In genomic region chr17:61209099-61209439, GRCh38 we compare ENCODE assay signal across 14 cellular contexts.
A peak's percentile ranks its signal among the peaks of the same experiment; 100 is the strongest.
DNase-seq lines count a peak whose midpoint lies in the region; ATAC-seq and TF ChIP-seq lines count a peak whose summit lies in the region.
"Had no signal": no experiment of that assay in that cellular context is flagged by ENCODE, and none has a peak within 500 bp of the region (broad histone marks: within the 10 kb centered on the region; RNA-seq: fewer than 3 reads in every experiment).

No MANE protein-coding gene starts in this region.

- no peaks in the 10 kb centered on the region for H3K36me3 Mint-ChIP-seq in natural killer cell treated with Interleukin-12 subunit alpha and Interleukin-12 subunit beta and Interleukin-15 and Interleukin-18, amount 100 ng/mL, for 72 hours

- peaks cover 4 to 11% of the 10 kb centered on the region in 2 donors for H3K4me1 Mint-ChIP-seq in natural killer cell treated with Interleukin-12 subunit alpha and Interleukin-12 subunit beta and Interleukin-15 and Interleukin-18, amount 100 ng/mL, for 72 hours (ENCODE audit: low read depth in 2 of 2)

- POLR2A ChIA-PET in A673 (lab: Charles Lee; ENCODE audit: low non-redundant PET), result no interaction called here

- H3K27ac Mint-ChIP-seq in natural killer cell treated with Interleukin-12 subunit alpha and Interleukin-12 subunit beta and Interleukin-15 and Interleukin-18, amount 100 ng/mL, for 72 hours, result peak overlapping the region in 1 of 2 donors; percentile 64
- H3K27ac Mint-ChIP-seq: activated T-cell treated with anti-CD3 and anti-CD28 coated beads, Interleukin-2, amount 50 U/mL, for 72 hours had no signal

- peak overlapping the region; percentile 33 to 82 (median 73) for H3K27ac ChIP-seq in esophagus squamous epithelium
- peak overlapping the region; percentile 56 to 61 for H3K27ac ChIP-seq in mucosa of rectum (ENCODE audit: low read depth in 2 of 2, low read length in 2 of 2)
- H3K27ac ChIP-seq in temporal lobe (ENCODE audit: low read depth, low read length), result peak overlapping the region; percentile 55
- no peak overlapping the region for H3K27ac ChIP-seq in A673 (ENCODE audit: low read depth, low read length, poor library complexity, severe bottlenecking)

- no peak overlapping the region for H3K9ac ChIP-seq in mucosa of rectum (ENCODE audit: low read depth in 1 of 2, low read length in 2 of 2)

- peak overlapping the region in 1 of 4 donors; percentile 6 for H3K4me3 ChIP-seq in esophagus squamous epithelium
- no peak overlapping the region for H3K4me3 ChIP-seq in mucosa of rectum (ENCODE audit: low read length in 2 of 2)
- no peak overlapping the region for H3K4me3 ChIP-seq in A673 (ENCODE audit: low read depth, low read length, poor library complexity, severe bottlenecking)

- no peak for TF ChIP-seq POLR2A in esophagus squamous epithelium (IDR thresholded peaks at IDR 0.05)

- 56 to 69% methylated on average over 4 of the region's 4 CpGs for WGBS in esophagus squamous epithelium, 2 donors

- peak; percentile 69 for DNase-seq in NCI-H69 (lab: John Stamatoyannopoulos, UW)
- DNase-seq in esophagus squamous epithelium (lab: John Stamatoyannopoulos, UW), result no peak
- no peak for DNase-seq in A673 (ENCODE audit: low spot score)
- no peak for DNase-seq in head of caudate nucleus
- no peak for DNase-seq in natural killer cell treated with Interleukin-12 subunit alpha and Interleukin-12 subunit beta and Interleukin-15 and Interleukin-18, amount 100 ng/mL, for 72 hours (ENCODE audit: low spot score)
- DNase-seq: activated T-cell treated with anti-CD3 and anti-CD28 coated beads, Interleukin-2, amount 50 U/mL, for 72 hours; OCI-M1; sigmoid colon; stimulated activated naive CD4-positive, alpha-beta T cell; SW 1271 had no signal

- no peaks in the 10 kb centered on the region for H3K36me3 ChIP-seq in esophagus squamous epithelium
- H3K36me3 ChIP-seq in mucosa of rectum (ENCODE audit: control insufficient read depth in 2 of 2, insufficient read depth in 2 of 2, low read length in 2 of 2), result no peaks in the 10 kb centered on the region
- no peaks in the 10 kb centered on the region for H3K36me3 ChIP-seq in A673 (ENCODE audit: insufficient read depth, low read length, poor library complexity, severe bottlenecking)
- H3K36me3 ChIP-seq: sigmoid colon had no signal

- intact Hi-C loops in esophagus squamous epithelium (cut with DNase I) (no loop called here), A673 (cut with micrococcal nuclease; ENCODE audit: unreplicated experiment) (no loop called here), head of caudate nucleus (cut with DNase I) (no loop called here)

- peaks cover 0 to 45% (median 11%) of the 10 kb centered on the region in 3 donors for H3K4me1 ChIP-seq in esophagus squamous epithelium
- peaks cover 0 to 3% of the 10 kb centered on the region in 2 donors for H3K4me1 ChIP-seq in mucosa of rectum (ENCODE audit: control insufficient read depth in 2 of 2, insufficient read depth in 2 of 2, low read length in 2 of 2)
- no peaks in the 10 kb centered on the region for H3K4me1 ChIP-seq in A673 (ENCODE audit: insufficient read depth, low read length, poor library complexity, severe bottlenecking)

- H3K4me3 Mint-ChIP-seq in natural killer cell treated with Interleukin-12 subunit alpha and Interleukin-12 subunit beta and Interleukin-15 and Interleukin-18, amount 100 ng/mL, for 72 hours, result no peak overlapping the region
- H3K4me3 Mint-ChIP-seq: activated T-cell treated with anti-CD3 and anti-CD28 coated beads, Interleukin-2, amount 50 U/mL, for 72 hours had no signal

- ATAC-seq in GM21447 (IDR thresholded peaks at IDR 0.05; ENCODE audit: unreplicated experiment), result no peak
- no peak for ATAC-seq in natural killer cell treated with Interleukin-12 subunit alpha and Interleukin-12 subunit beta and Interleukin-15 and Interleukin-18, amount 100 ng/mL, for 72 hours
- ATAC-seq: activated CD4-positive, CD25-positive, alpha-beta regulatory T cell treated with anti-CD3 and anti-CD28 coated beads, Interleukin-2, amount 50 U/mL, for 24 hours; activated T-cell treated with anti-CD3 and anti-CD28 coated beads, Interleukin-2, amount 50 U/mL, for 72 hours had no signal

- no TSS peak for BruUV-seq in A673 (replicated peaks; lab: Mats Ljungman, UMichigan)

- H3K27me3 Mint-ChIP-seq in natural killer cell treated with Interleukin-12 subunit alpha and Interleukin-12 subunit beta and Interleukin-15 and Interleukin-18, amount 100 ng/mL, for 72 hours, result no peaks in the 10 kb centered on the region

- H3K27me3 ChIP-seq in esophagus squamous epithelium, result no peaks in the 10 kb centered on the region
- H3K27me3 ChIP-seq in mucosa of rectum (ENCODE audit: control insufficient read depth in 2 of 2, insufficient read depth in 2 of 2, low read length in 2 of 2), result no peaks in the 10 kb centered on the region
- H3K27me3 ChIP-seq in A673 (replicated peaks; ENCODE audit: insufficient read depth, low read depth, low read length, poor library complexity), result no peaks in the 10 kb centered on the region
- H3K27me3 ChIP-seq: sigmoid colon had no signal

- H3K9me3 ChIP-seq in esophagus squamous epithelium, result no peaks in the 10 kb centered on the region
- H3K9me3 ChIP-seq in mucosa of rectum (ENCODE audit: control insufficient read depth in 2 of 2, low read length in 2 of 2), result no peaks in the 10 kb centered on the region
- no peaks in the 10 kb centered on the region for H3K9me3 ChIP-seq in A673 (ENCODE audit: low read depth, low read length, poor library complexity, severe bottlenecking)
- H3K9me3 ChIP-seq: sigmoid colon had no signal

- TF ChIP-seq CTCF in esophagus squamous epithelium (IDR thresholded peaks at IDR 0.05), result no peak
- TF ChIP-seq CTCF in A673 (conservative IDR thresholded peaks at IDR 0.05; ENCODE audit: low read depth, low read length), result no peak

- CTCF ChIA-PET in A673 (lab: Charles Lee), result interaction anchor here (0.6 to 0.7 kb wide), 2 partner anchors 213 to 238 kb away, joined by 4 to 6 read pairs; no protein-coding TSS in a partner anchor

- H3K9me3 Mint-ChIP-seq in natural killer cell treated with Interleukin-12 subunit alpha and Interleukin-12 subunit beta and Interleukin-15 and Interleukin-18, amount 100 ng/mL, for 72 hours, result no peaks in the 10 kb centered on the region
- H3K9me3 Mint-ChIP-seq: activated T-cell treated with anti-CD3 and anti-CD28 coated beads, Interleukin-2, amount 50 U/mL, for 72 hours had no signal
